ENCODE assay signal across 17 cellular contexts in genomic region chr2:186497928-186498327, GRCh38. TPM values are rescaled to one million over a fixed set of nuclear protein-coding genes. Genes with fewer than 3 reads are reported as not detected.
DNase-seq lines count a peak whose midpoint lies in the region; ATAC-seq, FAIRE-seq and TF ChIP-seq lines count a peak whose summit lies in the region.
"Had no signal": no experiment of that assay in that cellular context is flagged by ENCODE, and none has a peak within 500 bp of the region (broad histone marks: within the 10 kb centered on the region; RNA-seq: fewer than 3 reads in every experiment).

No MANE protein-coding gene starts in this region.

- TF ChIP-seq CTCF in HepG2 (CRISPR knock-in tag; IDR thresholded peaks at IDR 0.05), result no peak
- TF ChIP-seq CTCF in tibial artery (IDR thresholded peaks at IDR 0.05), result no peak
- no peak for TF ChIP-seq CTCF in natural killer cell (IDR thresholded peaks at IDR 0.05)

- CTCF ChIA-PET in HepG2 (lab: Yijun Ruan, JAX; ENCODE audit: low intra/inter-chr PET ratio, low total read pairs), result no interaction called here

- no peak overlapping the region for H2AFZ ChIP-seq in HepG2 (ENCODE audit: low read length)

- POLR2A ChIA-PET in HepG2 (lab: Yijun Ruan, JAX), result no interaction called here

- no peak for TF ChIP-seq POLR2A in HepG2 (IDR thresholded peaks at IDR 0.05; ENCODE audit: insufficient read depth in 1 of 2, low read depth in 2 of 2, low read length in 2 of 2)

- H3K4me3 Mint-ChIP-seq in activated naive CD8-positive, alpha-beta T cell, result no peak overlapping the region
- H3K4me3 Mint-ChIP-seq in activated naive CD8-positive, alpha-beta T cell treated with anti-CD3 and anti-CD28 coated beads, Interleukin-2, amount 50 U/mL, for 24 hours, result no peak overlapping the region
- no peak overlapping the region for H3K4me3 Mint-ChIP-seq in activated naive CD8-positive, alpha-beta T cell treated with anti-CD3 and anti-CD28 coated beads for 36 hours
- no peak overlapping the region for H3K4me3 Mint-ChIP-seq in natural killer cell
- H3K4me3 Mint-ChIP-seq: CD4-positive, CD25-positive, alpha-beta regulatory T cell; IgD-negative memory B cell had no signal

- TF ChIP-seq RAD21 in HepG2 (CRISPR knock-in tag; IDR thresholded peaks at IDR 0.05), result no peak

- in situ Hi-C loops in HepG2 (cut with HindIII; ENCODE audit: extremely low pct_ligation_motif_present, low pct_unique_long_range_greater_than_20kb) (no loop called here), KBM-7 (cut with MboI; ENCODE audit: low pct_unique_long_range_greater_than_20kb, low sequenced_read_pairs) (no loop called here)

- 97% methylated on average over 3 of the region's 3 CpGs for WGBS in HepG2 (ENCODE audit: low lambda C conversion rate)

- no peak for DNase-seq in activated naive CD8-positive, alpha-beta T cell treated with anti-CD3 and anti-CD28 coated beads, Interleukin-2, amount 50 U/mL, for 24 hours
- DNase-seq in activated naive CD8-positive, alpha-beta T cell treated with anti-CD3 and anti-CD28 coated beads for 36 hours, result no peak
- DNase-seq in HepG2 (ENCODE audit: low spot score) (no peak), KBM-7 (no peak), tibial artery (no peak), natural killer cell (no peak)
- DNase-seq: ACHN; CD4-positive, CD25-positive, alpha-beta regulatory T cell; DMS79 treated with DMSO at 0.1 percent for 48 hours; EL had no signal

- H3K27me3 ChIP-seq in HepG2 (ENCODE audit: control insufficient read depth in 1 of 2, insufficient read depth in 2 of 2, low read length in 2 of 2) (no peaks in the 10 kb centered on the region), tibial artery (no peaks in the 10 kb centered on the region)
- H3K27me3 ChIP-seq: BLaER1 treated with 17β-estradiol and CSF1 and Interleukin-3, amounts not matched to agents 10 nM and 100 nM had no signal

- H3K36me3 ChIP-seq in HepG2 (replicated peaks in 1 of 2; ENCODE audit: control insufficient read depth in 1 of 2, insufficient read depth in 2 of 2, low read length in 2 of 2) (peaks cover 18 to 80% of the 10 kb centered on the region in 2 experiments), tibial artery (peaks cover 40 to 58% (median 58%) of the 10 kb centered on the region in 3 donors)

- H4K20me1 ChIP-seq in HepG2 (ENCODE audit: insufficient read depth, low read length), result peaks cover 23% of the 10 kb centered on the region

- H3K27ac Mint-ChIP-seq in activated naive CD8-positive, alpha-beta T cell, result peak overlapping the region; percentile 17
- no peak overlapping the region for H3K27ac Mint-ChIP-seq in activated naive CD8-positive, alpha-beta T cell treated with anti-CD3 and anti-CD28 coated beads, Interleukin-2, amount 50 U/mL, for 24 hours
- H3K27ac Mint-ChIP-seq in activated naive CD8-positive, alpha-beta T cell treated with anti-CD3 and anti-CD28 coated beads for 36 hours, result peak overlapping the region; percentile 42
- H3K27ac Mint-ChIP-seq in natural killer cell, result no peak overlapping the region

- peaks cover 8% of the 10 kb centered on the region for H3K36me3 Mint-ChIP-seq in activated naive CD8-positive, alpha-beta T cell
- H3K36me3 Mint-ChIP-seq in activated naive CD8-positive, alpha-beta T cell treated with anti-CD3 and anti-CD28 coated beads, Interleukin-2, amount 50 U/mL, for 24 hours (ENCODE audit: low read depth), result peaks cover 38% of the 10 kb centered on the region
- H3K36me3 Mint-ChIP-seq in activated naive CD8-positive, alpha-beta T cell treated with anti-CD3 and anti-CD28 coated beads for 36 hours, result peaks cover 21% of the 10 kb centered on the region
- no peaks in the 10 kb centered on the region for H3K36me3 Mint-ChIP-seq in natural killer cell

- FAIRE-seq in HepG2 (lab: Jason Lieb, UNC), result no peak
- FAIRE-seq: G401.6, GM12892, H1 had no signal

- no peaks in the 10 kb centered on the region for H3K9me3 ChIP-seq in HepG2 (ENCODE audit: low read length)
- H3K9me3 ChIP-seq in tibial artery, result no peaks in the 10 kb centered on the region
- H3K9me3 ChIP-seq: BLaER1 treated with 17β-estradiol and CSF1 and Interleukin-3, amounts not matched to agents 10 nM and 100 nM; HAP-1 had no signal

- TF ChIP-seq EP300 in HepG2 (IDR thresholded peaks at IDR 0.05; ENCODE audit: low read depth in 2 of 2, low read length in 2 of 2), result no peak
- TF ChIP-seq EP300 in HepG2 (CRISPR knock-in tag; IDR thresholded peaks at IDR 0.05; ENCODE audit: borderline replicate concordance), result no peak

- H3K4me3 ChIP-seq in HepG2 (replicated peaks in 1 of 3; ENCODE audit: insufficient read depth in 1 of 3, low read depth in 2 of 3, low read length in 3 of 3) (no peak overlapping the region), tibial artery (no peak overlapping the region)
- H3K4me3 ChIP-seq: BLaER1 treated with 17β-estradiol and CSF1 and Interleukin-3, amounts not matched to agents 10 nM and 100 nM; HAP-1 had no signal

- no peaks in the 10 kb centered on the region for H3K9me3 Mint-ChIP-seq in activated naive CD8-positive, alpha-beta T cell (ENCODE audit: low read depth)
- no peaks in the 10 kb centered on the region for H3K9me3 Mint-ChIP-seq in activated naive CD8-positive, alpha-beta T cell treated with anti-CD3 and anti-CD28 coated beads, Interleukin-2, amount 50 U/mL, for 24 hours
- no peaks in the 10 kb centered on the region for H3K9me3 Mint-ChIP-seq in activated naive CD8-positive, alpha-beta T cell treated with anti-CD3 and anti-CD28 coated beads for 36 hours
- H3K9me3 Mint-ChIP-seq in natural killer cell, result no peaks in the 10 kb centered on the region
- H3K9me3 Mint-ChIP-seq: CD4-positive, CD25-positive, alpha-beta regulatory T cell; IgD-negative memory B cell had no signal

- no peak for ATAC-seq in activated naive CD8-positive, alpha-beta T cell treated with anti-CD3 and anti-CD28 coated beads, Interleukin-2, amount 50 U/mL, for 24 hours
- no peak; the same call in 2 of the 3 replicates for ATAC-seq in HepG2
- ATAC-seq in natural killer cell, result no peak

- no peaks in the 10 kb centered on the region for H3K4me1 ChIP-seq in HepG2 (ENCODE audit: insufficient read depth, low read length)
- H3K4me1 ChIP-seq in tibial artery, result peaks cover 0 to 10% (median 3%) of the 10 kb centered on the region in 4 donors

- intact Hi-C loops in HepG2 (cut with micrococcal nuclease; ENCODE audit: unreplicated experiment), result no loop called here
- intact Hi-C loops in tibial artery (cut with DNase I; ENCODE audit: low total_unique reads), result no loop called here
- intact Hi-C loops in natural killer cell (cut with micrococcal nuclease), result no loop called here

- peaks cover 64% of the 10 kb centered on the region for H3K79me2 ChIP-seq in HepG2 (ENCODE audit: insufficient read depth, low read length)

- H3K9ac ChIP-seq in HepG2 (ENCODE audit: insufficient read depth, low read depth, low read length), result no peak overlapping the region
- H3K9ac ChIP-seq: BLaER1 treated with 17β-estradiol and CSF1 and Interleukin-3, amounts not matched to agents 10 nM and 100 nM had no signal

- no TSS peak for BruUV-seq in HepG2 (replicated peaks; lab: Mats Ljungman, UMichigan)

- no peak overlapping the region for H3K27ac ChIP-seq in HepG2 (ENCODE audit: extremely low read length, insufficient read depth, low read length)
- no peak overlapping the region for H3K27ac ChIP-seq in tibial artery
- H3K27ac ChIP-seq: BLaER1 treated with 17β-estradiol and CSF1 and Interleukin-3, amounts not matched to agents 10 nM and 100 nM had no signal

- no peaks in the 10 kb centered on the region for H3K27me3 Mint-ChIP-seq in activated naive CD8-positive, alpha-beta T cell
- H3K27me3 Mint-ChIP-seq in activated naive CD8-positive, alpha-beta T cell treated with anti-CD3 and anti-CD28 coated beads, Interleukin-2, amount 50 U/mL, for 24 hours, result no peaks in the 10 kb centered on the region
- H3K27me3 Mint-ChIP-seq in activated naive CD8-positive, alpha-beta T cell treated with anti-CD3 and anti-CD28 coated beads for 36 hours, result no peaks in the 10 kb centered on the region
- no peaks in the 10 kb centered on the region for H3K27me3 Mint-ChIP-seq in natural killer cell (ENCODE audit: low read depth in 2 of 2)
- H3K27me3 Mint-ChIP-seq: CD4-positive, CD25-positive, alpha-beta regulatory T cell; IgD-negative memory B cell had no signal

- H3K4me1 Mint-ChIP-seq in activated naive CD8-positive, alpha-beta T cell (ENCODE audit: low read depth), result peaks cover 48% of the 10 kb centered on the region
- peaks cover 22% of the 10 kb centered on the region for H3K4me1 Mint-ChIP-seq in activated naive CD8-positive, alpha-beta T cell treated with anti-CD3 and anti-CD28 coated beads, Interleukin-2, amount 50 U/mL, for 24 hours
- H3K4me1 Mint-ChIP-seq in activated naive CD8-positive, alpha-beta T cell treated with anti-CD3 and anti-CD28 coated beads for 36 hours, result peaks cover 44% of the 10 kb centered on the region
- peaks cover 39 to 49% of the 10 kb centered on the region in 2 donors for H3K4me1 Mint-ChIP-seq in natural killer cell

- no peak overlapping the region for H3K4me2 ChIP-seq in HepG2 (ENCODE audit: low read depth, low read length)
- H3K4me2 ChIP-seq: BLaER1 treated with 17β-estradiol and CSF1 and Interleukin-3, amounts not matched to agents 10 nM and 100 nM had no signal

RNA-seq across cellular contexts. Expression of gene ZC3H15, which starts 11.9 kb away (rescaled TPM):
- total RNA-seq in activated naive CD8-positive, alpha-beta T cell treated with anti-CD3 and anti-CD28 coated beads for 36 hours, result 100 to 1,000 TPM; 116 to 123 TPM
- total RNA-seq in HepG2 (2016; rRNA removed; fragmentation: Illumina TruSeq; extraction: Trizol) (168 and 286 TPM in 2 replicates), natural killer cell (100 to 1,000 TPM in 2 of 3 donors, 10 to 100 TPM in 1; 92.5 to 115 (median 106) TPM)
- total RNA-seq in HepG2 (2016; cell fraction: cytosol; rRNA removed; fragmentation: Illumina TruSeq; extraction: Trizol; ENCODE audit: low read depth), result 39.3 and 41.4 TPM in 2 replicates
- total RNA-seq in HepG2 (2016; cell fraction: insoluble cytoplasmic fraction; rRNA removed; fragmentation: Illumina TruSeq; extraction: Trizol), result 174 and 286 TPM in 2 replicates
- total RNA-seq in HepG2 (2016; cell fraction: membrane; rRNA removed; fragmentation: Illumina TruSeq; extraction: Trizol), result 84.8 and 91.5 TPM in 2 replicates
- 113 and 129 TPM in 2 replicates for total RNA-seq in HepG2 (2016; cell fraction: nucleus; rRNA removed; fragmentation: Illumina TruSeq; extraction: Trizol)
- 52.4 and 84.6 TPM in 2 replicates for polyA plus RNA-seq in HepG2 (2011; rRNA removed)
- 36.7 and 43.7 TPM in 2 replicates for polyA plus RNA-seq in HepG2 (2011; cell fraction: cytosol; rRNA removed)
- 37.4 and 45.3 TPM in 2 replicates for polyA plus RNA-seq in HepG2 (2011; cell fraction: nucleus; rRNA removed)
- 101 and 115 TPM in 2 replicates for polyA plus RNA-seq in HepG2 (2012)
- 19.6 and 19.9 TPM in 2 replicates for polyA plus RNA-seq in HepG2 (2016; cell fraction: cytosol; fragmentation: Illumina TruSeq; extraction: Trizol; ENCODE audit: low read depth)
- 271 and 305 TPM in 2 replicates for polyA plus RNA-seq in HepG2 (2016; cell fraction: insoluble cytoplasmic fraction; fragmentation: Illumina TruSeq; extraction: Trizol; ENCODE audit: low read depth)
- 50.1 and 56.6 TPM in 2 replicates for polyA plus RNA-seq in HepG2 (2016; cell fraction: membrane; fragmentation: Illumina TruSeq; extraction: Trizol; ENCODE audit: low read depth)
- 191 and 195 TPM in 2 replicates for polyA plus RNA-seq in HepG2 (2016; cell fraction: nucleus; fragmentation: Illumina TruSeq; extraction: Trizol; ENCODE audit: insufficient read depth, low read depth)
- polyA minus RNA-seq in HepG2 (2011; rRNA and poly(A)+ RNA removed; ENCODE audit: low replicate concordance), result 7.5 and 12.5 TPM in 2 replicates
- polyA minus RNA-seq in HepG2 (2011; cell fraction: cytosol; rRNA and poly(A)+ RNA removed), result 40.4 and 47.8 TPM in 2 replicates
- polyA minus RNA-seq in HepG2 (2011; cell fraction: nucleus; rRNA and poly(A)+ RNA removed), result 119 and 132 TPM in 2 replicates

Comparison
In these comparisons a context has a peak if more than half of its experiments do, and no peak if none do; other contexts are left out.
1. H3K27ac Mint-ChIP-seq: peak in activated naive CD8-positive, alpha-beta T cell (single experiment) and activated naive CD8-positive, alpha-beta T cell treated with anti-CD3 and anti-CD28 coated beads for 36 hours (single experiment); none in activated naive CD8-positive, alpha-beta T cell treated with anti-CD3 and anti-CD28 coated beads, Interleukin-2, amount 50 U/mL, for 24 hours (single experiment) and natural killer cell (0 of 2).